In the genomic region with DNA sequence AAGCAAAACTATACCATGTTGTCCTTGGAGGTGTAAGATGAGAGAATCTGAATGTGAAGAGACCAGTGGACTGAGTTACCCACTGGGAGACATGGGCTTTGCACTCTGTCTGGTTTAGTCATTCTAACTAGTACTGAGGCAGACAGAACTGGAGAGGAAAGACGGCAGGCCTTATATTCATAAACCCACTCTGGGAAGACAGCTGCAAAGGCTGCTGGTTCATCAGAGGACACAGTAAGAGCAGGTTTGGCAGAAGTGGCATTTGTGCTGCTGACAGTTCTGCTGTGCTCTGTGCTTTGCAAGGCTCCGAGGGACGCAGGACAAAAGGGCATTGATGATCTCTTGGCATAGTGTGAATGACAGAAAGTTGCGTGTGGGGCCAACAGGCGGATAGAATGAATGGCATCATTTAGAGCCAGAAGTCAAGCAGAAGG, we compare ENCODE assay signal across 1 cellular context.
TF ChIP-seq lines count a peak whose summit lies in the region.

No MANE protein-coding gene starts in this region.

TF ChIP-seq in WTC11, 78 proteins besides CTCF, POLR2A, EP300 and RAD21 (continued from another document):
- no peak for TF ChIP-seq ZNF219 (CRISPR knock-in tag; IDR thresholded peaks at IDR 0.05; ENCODE audit: borderline replicate concordance)
- TF ChIP-seq SMAD3 (CRISPR knock-in tag; IDR thresholded peaks at IDR 0.05; ENCODE audit: borderline replicate concordance), result no peak
- TF ChIP-seq NFYB (CRISPR knock-in tag; conservative IDR thresholded peaks at IDR 0.05; ENCODE audit: low read depth), result no peak
- TF ChIP-seq, protein P1, sequence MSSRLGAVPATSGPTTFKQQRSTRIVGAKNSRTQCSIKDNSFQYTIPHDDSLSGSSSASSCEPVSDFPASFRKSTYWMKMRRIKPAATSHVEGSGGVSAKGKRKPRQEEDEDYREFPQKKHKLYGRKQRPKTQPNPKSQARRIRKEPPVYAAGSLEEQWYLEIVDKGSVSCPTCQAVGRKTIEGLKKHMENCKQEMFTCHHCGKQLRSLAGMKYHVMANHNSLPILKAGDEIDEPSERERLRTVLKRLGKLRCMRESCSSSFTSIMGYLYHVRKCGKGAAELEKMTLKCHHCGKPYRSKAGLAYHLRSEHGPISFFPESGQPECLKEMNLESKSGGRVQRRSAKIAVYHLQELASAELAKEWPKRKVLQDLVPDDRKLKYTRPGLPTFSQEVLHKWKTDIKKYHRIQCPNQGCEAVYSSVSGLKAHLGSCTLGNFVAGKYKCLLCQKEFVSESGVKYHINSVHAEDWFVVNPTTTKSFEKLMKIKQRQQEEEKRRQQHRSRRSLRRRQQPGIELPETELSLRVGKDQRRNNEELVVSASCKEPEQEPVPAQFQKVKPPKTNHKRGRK (CRISPR knock-in tag; IDR thresholded peaks at IDR 0.05; ENCODE audit: borderline replicate concordance), result no peak
- TF ChIP-seq ERG (CRISPR knock-in tag; IDR thresholded peaks at IDR 0.05), result no peak
- no peak for TF ChIP-seq TCF7 (CRISPR knock-in tag; IDR thresholded peaks at IDR 0.05; ENCODE audit: low read depth)
- TF ChIP-seq ESRRA (CRISPR knock-in tag; IDR thresholded peaks at IDR 0.05; ENCODE audit: borderline replicate concordance), result no peak
- no peak for TF ChIP-seq EMX1 (CRISPR knock-in tag; IDR thresholded peaks at IDR 0.05)
- TF ChIP-seq NFATC4 (CRISPR knock-in tag; IDR thresholded peaks at IDR 0.05), result no peak
